Comparison of ENCODE assay signal across 8 cellular contexts in the genomic region with DNA sequence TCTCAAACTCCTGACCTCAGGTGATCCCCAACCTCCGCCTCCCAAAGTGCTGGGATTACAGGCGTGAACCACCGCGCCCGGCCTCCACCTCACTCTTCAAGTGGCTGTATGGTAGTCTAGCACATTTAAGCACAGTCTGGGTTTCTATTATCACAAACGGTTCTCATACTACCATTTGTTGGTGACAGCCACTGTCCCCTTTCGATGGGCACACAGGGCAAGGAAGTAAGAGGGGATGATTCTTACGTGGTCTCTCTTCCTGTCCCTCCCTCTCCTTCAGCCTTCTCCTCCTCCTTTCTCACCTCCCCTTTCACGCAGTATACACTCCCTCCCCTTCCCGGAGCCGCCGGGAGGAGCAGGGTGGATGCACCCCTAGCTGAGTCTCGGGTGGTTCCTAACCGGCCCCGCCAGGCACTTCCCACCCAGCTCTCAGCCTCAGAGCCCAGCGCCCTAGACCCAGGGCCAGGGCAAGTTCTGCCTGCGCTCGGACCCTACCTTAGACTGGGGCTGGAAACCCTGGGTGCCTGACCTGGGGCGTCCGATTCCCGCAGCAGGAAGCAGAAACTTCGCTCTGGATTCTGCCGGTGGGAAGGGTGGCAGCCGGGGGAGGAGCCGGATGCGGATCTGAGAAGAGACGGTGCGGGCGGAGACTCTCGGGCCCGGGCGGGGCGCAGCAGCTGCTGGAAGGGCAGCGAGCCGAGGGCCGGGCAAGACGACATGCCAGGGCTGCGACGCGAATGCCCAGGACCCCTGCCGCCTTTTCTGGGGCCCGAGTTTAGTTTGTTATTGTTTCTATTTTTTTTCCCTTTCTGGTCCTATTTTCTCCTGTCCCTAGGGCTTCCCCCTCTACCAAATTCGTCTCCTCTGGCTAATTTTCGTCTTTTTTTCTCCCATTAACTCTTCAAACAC. TPM values are rescaled to one million over a fixed set of nuclear protein-coding genes. Genes with fewer than 3 reads are reported as not detected.
DNase-seq lines count a peak whose midpoint lies in the region; ATAC-seq, FAIRE-seq and TF ChIP-seq lines count a peak whose summit lies in the region.

TSS of gene TEP1 (minus strand) at position 626 of the 909 bp plus-strand sequence. CDS start 5,062 bp downstream, outside the sequence.

- peak; percentile 65 for ATAC-seq in GM21576 (IDR thresholded peaks at IDR 0.05; ENCODE audit: unreplicated experiment)
- peak; percentile 90 to 91 for ATAC-seq in activated T-cell treated with anti-CD3 and anti-CD28 coated beads, Interleukin-2, amount 50 U/mL, for 72 hours (replicated peaks in 1 of 2)

- peak in 3 of 4 donors; percentile 11 to 84 (median 80) for TF ChIP-seq POLR2A in esophagus squamous epithelium (IDR thresholded peaks at IDR 0.05)

- peak within 1 kb of the TSS; percentile 55 for H3K27ac ChIP-seq in KMS-11
- peak within 1 kb of the TSS; percentile 88 to 99 (median 98) for H3K27ac ChIP-seq in esophagus squamous epithelium
- peak within 1 kb of the TSS; percentile 97 for H3K27ac ChIP-seq in muscle layer of duodenum (ENCODE audit: low read length)

- no peaks in the 10 kb centered on the region for H3K9me3 ChIP-seq in esophagus squamous epithelium
- H3K9me3 ChIP-seq in muscle layer of duodenum (ENCODE audit: control insufficient read depth in 1 of 2, low read length in 2 of 2), result no peaks in the 10 kb centered on the region

- H3K4me2 ChIP-seq in KMS-11, result peak within 1 kb of the TSS; percentile 91

- H3K27me3 ChIP-seq in KMS-11 (ENCODE audit: insufficient read depth, low read depth) (no peaks in the 10 kb centered on the region), esophagus squamous epithelium (no peaks in the 10 kb centered on the region), muscle layer of duodenum (ENCODE audit: low read depth, low read length) (no peaks in the 10 kb centered on the region)

- H3K4me3 ChIP-seq in KMS-11 (IDR thresholded peaks at IDR 0.05; ENCODE audit: insufficient read depth, low read depth, low read length) (no peak within 1 kb of the TSS), esophagus squamous epithelium (peak within 1 kb of the TSS; percentile 53 to 91 (median 85)), muscle layer of duodenum (ENCODE audit: low read depth in 1 of 2, low read length in 2 of 2) (peak within 1 kb of the TSS; percentile 88 to 89)

- peak within 1 kb of the TSS; percentile 90 for H2AFZ ChIP-seq in KMS-11 (ENCODE audit: low read depth)

- H3K4me1 ChIP-seq in KMS-11 (ENCODE audit: low read depth, poor library complexity, severe bottlenecking) (peaks cover 22% of the 10 kb centered on the region), esophagus squamous epithelium (peaks cover 0 to 35% (median 10%) of the 10 kb centered on the region in 3 donors), muscle layer of duodenum (ENCODE audit: control insufficient read depth in 1 of 2, insufficient read depth in 2 of 2, low read length in 2 of 2) (no peaks in the 10 kb centered on the region)

- peak within 1 kb of the TSS; percentile 50; the same call in 1 of the 2 replicates for H3K9ac ChIP-seq in KMS-11

- H3K36me3 Mint-ChIP-seq in activated T-cell treated with anti-CD3 and anti-CD28 coated beads, Interleukin-2, amount 50 U/mL, for 72 hours (ENCODE audit: insufficient read depth in 2 of 2), result peaks cover 3 to 4% of the 10 kb centered on the region in 2 donors

- intact Hi-C loops in esophagus squamous epithelium (cut with DNase I), result loop anchor here (5.0 to 10.0 kb wide), 2 partner anchors 68 to 194 kb away; partner anchors contain the start of gene PARP2

- FAIRE-seq in RCC 7860 (lab: Jason Lieb, UNC), result no peak

- H4K20me1 ChIP-seq in KMS-11 (ENCODE audit: insufficient read depth), result no peaks in the 10 kb centered on the region

- DNase-seq in DMS 273 treated with DMSO at 0.1 percent for 48 hours (lab: John Stamatoyannopoulos, UW) (peak; percentile 65), RCC 7860 (ENCODE audit: low spot score) (peak; percentile 52), esophagus squamous epithelium (lab: John Stamatoyannopoulos, UW) (peak; percentile 40)
- DNase-seq in activated T-cell treated with anti-CD3 and anti-CD28 coated beads, Interleukin-2, amount 50 U/mL, for 72 hours, result peak; percentile 84 to 87
- peak; percentile 47 to 49 for DNase-seq in stimulated activated CD8-positive, alpha-beta memory T cell treated with anti-CD3 and anti-CD28 coated beads, Interleukin-7, amount 100 ng/mL, for 1 hour (ENCODE audit: low read depth in 2 of 2)

- H3K4me3 Mint-ChIP-seq in activated T-cell treated with anti-CD3 and anti-CD28 coated beads, Interleukin-2, amount 50 U/mL, for 72 hours, result peak within 1 kb of the TSS; percentile 91 to 95

- no peaks in the 10 kb centered on the region for H3K27me3 Mint-ChIP-seq in activated T-cell treated with anti-CD3 and anti-CD28 coated beads, Interleukin-2, amount 50 U/mL, for 72 hours (ENCODE audit: low read depth)

- 1% methylated on average over 25 to 30 of the region's 44 CpGs for WGBS in esophagus squamous epithelium, 2 donors

- H3K79me2 ChIP-seq in KMS-11 (ENCODE audit: insufficient read depth, low read depth), result no peaks in the 10 kb centered on the region; the same call in 1 of the 2 replicates

- H3K4me1 Mint-ChIP-seq in activated T-cell treated with anti-CD3 and anti-CD28 coated beads, Interleukin-2, amount 50 U/mL, for 72 hours (ENCODE audit: low read depth), result peaks cover 55% of the 10 kb centered on the region

- H3K9me3 Mint-ChIP-seq in activated T-cell treated with anti-CD3 and anti-CD28 coated beads, Interleukin-2, amount 50 U/mL, for 72 hours, result no peaks in the 10 kb centered on the region

- H3K27ac Mint-ChIP-seq in activated T-cell treated with anti-CD3 and anti-CD28 coated beads, Interleukin-2, amount 50 U/mL, for 72 hours, result peak within 1 kb of the TSS; percentile 97

- H3K36me3 ChIP-seq in KMS-11 (ENCODE audit: insufficient read depth), result no peaks in the 10 kb centered on the region
- peaks cover 0 to 6% (median 1%) of the 10 kb centered on the region in 3 donors for H3K36me3 ChIP-seq in esophagus squamous epithelium
- peaks cover 3% of the 10 kb centered on the region in 2 donors for H3K36me3 ChIP-seq in muscle layer of duodenum (ENCODE audit: control insufficient read depth in 1 of 2, insufficient read depth in 2 of 2, low read length in 2 of 2)

- TF ChIP-seq CTCF in KMS-11 (conservative IDR thresholded peaks at IDR 0.05; ENCODE audit: low read depth, low read length), result no peak
- no peak for TF ChIP-seq CTCF in esophagus squamous epithelium (IDR thresholded peaks at IDR 0.05)

RNA-seq across cellular contexts. Expression of gene TEP1, which starts in this region (rescaled TPM):
- total RNA-seq in activated T-cell treated with anti-CD3 and anti-CD28 coated beads, Interleukin-2, amount 50 U/mL, for 72 hours, result 10 to 100 TPM; 40.2 to 41.4 TPM
- total RNA-seq in esophagus squamous epithelium, result 10 to 100 TPM; 13.4 to 16.6 (median 14.7) TPM
